ENCODE assay signal across 12 cellular contexts in genomic region chr1:13469343-13469742, GRCh38. TPM values are rescaled to one million over a fixed set of nuclear protein-coding genes. Genes with fewer than 3 reads are reported as not detected.
DNase-seq lines count a peak whose midpoint lies in the region; TF ChIP-seq lines count a peak whose summit lies in the region.
"Had no signal": no experiment of that assay in that cellular context is flagged by ENCODE, and none has a peak within 500 bp of the region (broad histone marks: within the 10 kb centered on the region; RNA-seq: fewer than 3 reads in every experiment).

No MANE protein-coding gene starts in this region.

- H3K27ac Mint-ChIP-seq in endothelial cell (ENCODE audit: unreplicated experiment): no peak overlapping the region
- no peak overlapping the region for H3K27ac Mint-ChIP-seq in osteocyte (ENCODE audit: unreplicated experiment)
- H3K27ac Mint-ChIP-seq: CD4-positive, CD25-positive, alpha-beta regulatory T cell; naive thymus-derived CD4-positive, alpha-beta T cell had no signal

- H3K36me3 Mint-ChIP-seq in endothelial cell (ENCODE audit: low read depth, unreplicated experiment) (no peaks in the 10 kb centered on the region), osteocyte (ENCODE audit: unreplicated experiment) (no peaks in the 10 kb centered on the region)
- H3K36me3 Mint-ChIP-seq: CD4-positive, CD25-positive, alpha-beta regulatory T cell; naive thymus-derived CD4-positive, alpha-beta T cell had no signal

- no peaks in the 10 kb centered on the region for H3K27me3 ChIP-seq in skeletal muscle tissue (ENCODE audit: control insufficient read depth in 3 of 3, insufficient read depth in 3 of 3, low read length in 3 of 3)
- peaks cover 7% of the 10 kb centered on the region; the same call in 1 of the 2 replicates for H3K27me3 ChIP-seq in SJCRH30

- DNase-seq in SHP77 (lab: John Stamatoyannopoulos, UW) (peak; percentile 11 to 53), SHP77 treated with DMSO at 0.1 percent for 48 hours (lab: John Stamatoyannopoulos, UW) (no peak), NCI-H2029 treated with DMSO at 0.1 percent for 48 hours (lab: John Stamatoyannopoulos, UW) (peak; percentile 16), endothelial cell (ENCODE audit: low spot score) (peak; percentile 7), osteocyte (ENCODE audit: extremely low spot score, unreplicated experiment) (no peak), SJCRH30 (no peak)
- no peak for DNase-seq in activated CD4-positive, CD25-positive, alpha-beta regulatory T cell treated with anti-CD3 and anti-CD28 coated beads, Interleukin-2, amount 50 U/mL, for 72 hours
- DNase-seq: activated CD4-positive, alpha-beta T cell treated with anti-CD3 and anti-CD28 coated beads for 4 hours; CD4-positive, CD25-positive, alpha-beta regulatory T cell; foreskin fibroblast; naive thymus-derived CD4-positive, alpha-beta T cell had no signal

- H3K4me3 ChIP-seq in skeletal muscle tissue (ENCODE audit: low read length in 3 of 3) (no peak overlapping the region), SJCRH30 (no peak overlapping the region)

- H3K4me1 ChIP-seq in skeletal muscle tissue (ENCODE audit: control insufficient read depth in 3 of 3, insufficient read depth in 3 of 3, low read length in 3 of 3) (peaks cover 2 to 5% (median 5%) of the 10 kb centered on the region in 3 donors), SJCRH30 (no peaks in the 10 kb centered on the region)

- H3K4me1 Mint-ChIP-seq in endothelial cell (ENCODE audit: unreplicated experiment) (no peaks in the 10 kb centered on the region), osteocyte (ENCODE audit: unreplicated experiment) (no peaks in the 10 kb centered on the region)
- H3K4me1 Mint-ChIP-seq: CD4-positive, CD25-positive, alpha-beta regulatory T cell; naive thymus-derived CD4-positive, alpha-beta T cell had no signal

- TF ChIP-seq CTCF in endothelial cell (IDR thresholded peaks at IDR 0.05; ENCODE audit: unreplicated experiment): no peak
- TF ChIP-seq CTCF in osteocyte (IDR thresholded peaks at IDR 0.05): no peak

- H3K27me3 Mint-ChIP-seq in endothelial cell (ENCODE audit: unreplicated experiment) (no peaks in the 10 kb centered on the region), osteocyte (ENCODE audit: unreplicated experiment) (no peaks in the 10 kb centered on the region)

- H3K9ac ChIP-seq in skeletal muscle tissue (ENCODE audit: low read depth in 1 of 3, low read length in 3 of 3): peak overlapping the region in 1 of 3 donors; percentile 19

- H3K4me3 Mint-ChIP-seq in endothelial cell (ENCODE audit: unreplicated experiment) (no peak overlapping the region), osteocyte (ENCODE audit: unreplicated experiment) (no peak overlapping the region)
- H3K4me3 Mint-ChIP-seq: CD4-positive, CD25-positive, alpha-beta regulatory T cell; naive thymus-derived CD4-positive, alpha-beta T cell had no signal

- H3K9me3 ChIP-seq in skeletal muscle tissue (ENCODE audit: control insufficient read depth in 3 of 3, low read length in 3 of 3): no peaks in the 10 kb centered on the region
- H3K9me3 ChIP-seq in SJCRH30 (replicated peaks): no peaks in the 10 kb centered on the region

- peak overlapping the region; percentile 2 for H3K27ac ChIP-seq in skeletal muscle tissue (ENCODE audit: low read depth, low read length)
- H3K27ac ChIP-seq in SJCRH30: no peak overlapping the region

- H3K36me3 ChIP-seq in skeletal muscle tissue (ENCODE audit: control insufficient read depth in 3 of 3, insufficient read depth in 3 of 3, low read length in 3 of 3) (no peaks in the 10 kb centered on the region), SJCRH30 (no peaks in the 10 kb centered on the region)

- no peaks in the 10 kb centered on the region for H3K9me3 Mint-ChIP-seq in endothelial cell (ENCODE audit: unreplicated experiment)
- H3K9me3 Mint-ChIP-seq in osteocyte (ENCODE audit: unreplicated experiment): peaks cover 30% of the 10 kb centered on the region
- H3K9me3 Mint-ChIP-seq: CD4-positive, CD25-positive, alpha-beta regulatory T cell had no signal

RNA-seq across cellular contexts. Expression of gene LRRC38, which starts 44.5 kb away (rescaled TPM):
- not detected for total RNA-seq in endothelial cell (ENCODE audit: unreplicated experiment)
- 10.4 TPM for total RNA-seq in skeletal muscle tissue
- not detected in 2 replicates for total RNA-seq in osteocyte
- not detected in 2 replicates for total RNA-seq in SJCRH30 (2014; rRNA removed; shearing (Covaris generic))
- total RNA-seq: CD4-positive, CD25-positive, alpha-beta regulatory T cell; naive thymus-derived CD4-positive, alpha-beta T cell had no signal

RNA-seq across cellular contexts. Expression of gene PRAMEF20, which starts 59.1 kb away (rescaled TPM):
- total RNA-seq in endothelial cell (ENCODE audit: unreplicated experiment): not detected
- not detected for total RNA-seq in skeletal muscle tissue
- not detected in 2 replicates for total RNA-seq in osteocyte
- not detected in 2 replicates for total RNA-seq in SJCRH30 (2014; rRNA removed; shearing (Covaris generic))
- total RNA-seq: CD4-positive, CD25-positive, alpha-beta regulatory T cell; naive thymus-derived CD4-positive, alpha-beta T cell had no signal

Comparison
In these comparisons a context has a peak if more than half of its experiments do, and no peak if none do; other contexts are left out.
1. DNase-seq: peak in SHP77 (2 of 2), NCI-H2029 treated with DMSO at 0.1 percent for 48 hours (single experiment) and endothelial cell (single experiment); none in SHP77 treated with DMSO at 0.1 percent for 48 hours (single experiment), activated CD4-positive, CD25-positive, alpha-beta regulatory T cell treated with anti-CD3 and anti-CD28 coated beads, Interleukin-2, amount 50 U/mL, for 72 hours (single experiment), osteocyte (single experiment) and SJCRH30 (0 of 2).
2. RNA of gene LRRC38, which starts 44.5 kb away (total RNA-seq): 10.4 TPM in skeletal muscle tissue (single experiment); not detected in endothelial cell (single experiment), not detected in osteocyte and not detected in SJCRH30; every median in the first group is over 10 times any median in the second.